ENCODE assay signal across 8 cellular contexts in the genomic region with DNA sequence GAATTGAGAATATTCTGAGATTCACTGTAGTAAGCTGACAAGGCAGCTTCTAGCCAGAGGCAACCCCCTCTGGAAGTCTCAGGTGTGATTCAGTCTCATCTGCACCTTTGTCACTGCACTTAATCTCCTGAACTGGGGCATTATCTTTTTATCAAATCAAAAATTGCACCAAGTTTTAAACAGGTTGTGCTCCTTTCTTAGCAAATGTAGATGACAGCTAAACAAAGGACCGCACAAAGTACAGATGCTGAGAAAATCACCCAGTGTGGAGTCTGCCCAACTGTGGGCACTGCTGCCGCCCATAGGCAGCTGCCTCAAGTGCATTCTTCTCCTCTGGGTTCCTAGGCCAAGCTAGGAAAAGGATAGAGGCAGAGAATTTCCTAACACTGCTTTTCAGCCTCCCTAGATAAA. TPM values are rescaled to one million over a fixed set of nuclear protein-coding genes. Genes with fewer than 3 reads are reported as not detected.
DNase-seq lines count a peak whose midpoint lies in the region; ATAC-seq and TF ChIP-seq lines count a peak whose summit lies in the region.

No MANE protein-coding gene starts in this region.

- no peak for TF ChIP-seq POLR2A in erythroblast (IDR thresholded peaks at IDR 0.05; ENCODE audit: low read length)

- H3K4me3 ChIP-seq in hepatocyte: no peak overlapping the region

- no peak overlapping the region for H3K27ac ChIP-seq in hepatocyte

- DNase-seq in AG20443 (ENCODE audit: low spot score): peak; percentile 22
- peak; percentile 20 for DNase-seq in RPMI8226
- peak; percentile 62 for DNase-seq in hepatocyte (ENCODE audit: low spot score)
- DNase-seq in SW 1271 (lab: John Stamatoyannopoulos, UW): no peak
- DNase-seq in erythroblast (lab: John Stamatoyannopoulos, UW): no peak
- no peak for DNase-seq in OCI-M1 (lab: John Stamatoyannopoulos, UW)
- DNase-seq in stimulated activated naive CD4-positive, alpha-beta T cell (lab: John Stamatoyannopoulos, UW): no peak

- H4K20me1 ChIP-seq in hepatocyte (ENCODE audit: insufficient read depth, poor library complexity, severe bottlenecking): no peaks in the 10 kb centered on the region

- WGBS in hepatocyte (ENCODE audit: low lambda C conversion rate, missing lambda C conversion rate): 16% methylated on average over 2 of the region's 2 CpGs

- H3K9me3 ChIP-seq in hepatocyte (ENCODE audit: low read depth): no peaks in the 10 kb centered on the region

- no peak overlapping the region for H3K4me2 ChIP-seq in hepatocyte

- H3K9me2 ChIP-seq in hepatocyte (replicated peaks; ENCODE audit: insufficient read depth): no peaks in the 10 kb centered on the region

- H3K4me1 ChIP-seq in hepatocyte (ENCODE audit: insufficient read depth): no peaks in the 10 kb centered on the region

- ATAC-seq in GM21723 (IDR thresholded peaks at IDR 0.05; ENCODE audit: unreplicated experiment): peak; percentile 75

- no peaks in the 10 kb centered on the region for H3K79me2 ChIP-seq in hepatocyte

- no peaks in the 10 kb centered on the region for H3K36me3 ChIP-seq in hepatocyte (replicated peaks; ENCODE audit: insufficient read depth, low read depth)

- no peak overlapping the region for H2AFZ ChIP-seq in hepatocyte

- TF ChIP-seq CTCF in hepatocyte (IDR thresholded peaks at IDR 0.05; ENCODE audit: poor library complexity): peak; percentile 60

- no peaks in the 10 kb centered on the region for H3K27me3 ChIP-seq in hepatocyte

RNA-seq across cellular contexts. Expression of gene STARD4, which starts 51.1 kb away (rescaled TPM):
- 126 and 129 TPM in 2 replicates for total RNA-seq in hepatocyte
- 35.0 and 39.9 TPM in 2 replicates for polyA plus RNA-seq in hepatocyte

Comparison
In these comparisons a context has a peak if more than half of its experiments do, and no peak if none do; other contexts are left out.
1. DNase-seq: peak in AG20443 (single experiment), RPMI8226 (single experiment) and hepatocyte (single experiment); none in SW 1271 (0 of 2), erythroblast (0 of 2), OCI-M1 (single experiment) and stimulated activated naive CD4-positive, alpha-beta T cell (0 of 6).